ENCODE assay signal across 8 cellular contexts in the genomic region with DNA sequence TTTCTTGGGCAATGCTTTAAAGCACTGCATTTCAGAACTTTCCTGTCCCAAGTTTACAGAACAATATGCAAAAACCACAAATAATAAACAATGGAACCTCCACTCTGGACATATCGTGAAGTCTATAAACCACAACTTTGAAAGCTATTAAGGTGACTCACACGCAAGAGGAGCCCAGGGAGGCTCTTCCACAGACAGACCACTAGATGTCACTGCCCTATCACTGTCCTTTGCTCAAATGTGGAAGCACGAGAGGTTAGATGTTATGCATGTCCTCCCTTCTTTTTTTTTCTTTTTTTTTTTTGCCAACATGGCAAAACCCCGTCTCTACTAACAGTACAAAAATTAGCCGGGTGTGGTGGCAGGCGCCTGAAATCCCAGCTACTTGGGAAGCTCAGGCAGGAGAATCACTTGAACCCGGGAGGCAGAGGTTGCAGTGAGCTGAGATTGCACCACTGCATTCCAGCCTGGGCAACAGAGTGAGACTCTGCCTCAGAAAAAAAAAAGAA.
DNase-seq lines count a peak whose midpoint lies in the region; ATAC-seq, FAIRE-seq and TF ChIP-seq lines count a peak whose summit lies in the region.
"Not testable (repeated sequence)": the region's sequence is repeated elsewhere in the genome, so short reads cannot be mapped to it uniquely, and the experiment has no call there.

No MANE protein-coding gene starts in this region.

- H3K56ac ChIP-seq in H1 (replicated peaks; ENCODE audit: insufficient read length, low read depth, low read length), result not testable (repeated sequence)

- not testable (repeated sequence) for H3K14ac ChIP-seq in H1 (ENCODE audit: insufficient read length); mesenchymal stem cell (ENCODE audit: low read length in 2 of 2)

- H3K9me3 Mint-ChIP-seq in stimulated activated memory B cell treated with anti-CD40 and anti-IgM and Interleukin-4, amounts not matched to agents 10 μg/mL and 1 μg/mL and 100 μg/mL, for 72 hours, result not testable (repeated sequence)

- peaks cover 24% of the 10 kb centered on the region for H3K4me1 Mint-ChIP-seq in stimulated activated memory B cell treated with anti-CD40 and anti-IgM and Interleukin-4, amounts not matched to agents 10 μg/mL and 1 μg/mL and 100 μg/mL, for 72 hours

- H2BK20ac ChIP-seq in H1 (ENCODE audit: low read length), result not testable (repeated sequence)

- WGBS in H1 (ENCODE audit: extremely low coverage in 1 of 2, insufficient coverage in 1 of 2, insufficient read length in 1 of 2, insufficient replicate concordance in 2 of 2, low coverage in 1 of 2, low lambda C conversion rate in 2 of 2, missing lambda C conversion rate in 1 of 2), 2 experiments, result 39% methylated on average over 5 of the region's 7 CpGs; no CpG with 5 or more reads in 1 of the 2 experiments
- 8% methylated on average over 7 of the region's 7 CpGs for WGBS in mesenchymal stem cell

- H3K79me2 ChIP-seq in H1 (ENCODE audit: control insufficient read depth in 1 of 2, insufficient read depth in 2 of 2, low read length in 2 of 2), result not testable (repeated sequence)

- not testable (repeated sequence) for H3K4ac ChIP-seq in H1 (replicated peaks; ENCODE audit: insufficient read length, low read depth, low read length); mesenchymal stem cell (ENCODE audit: low read depth in 1 of 2, low read length in 2 of 2)

- POLR2A ChIA-PET in H1 (lab: Charles Lee; ENCODE audit: partially characterized antibody), result interaction anchor here (0.6 to 4.2 kb wide), 5 partner anchors 17 to 239 kb away, joined by 3 to 28 read pairs (median 5); a partner anchor contains a TSS

- H2AFZ ChIP-seq in H1 (ENCODE audit: low read length); mesenchymal stem cell (ENCODE audit: low read depth, low read length): not testable (repeated sequence)

- peaks cover 24% of the 10 kb centered on the region for H3K36me3 Mint-ChIP-seq in stimulated activated memory B cell treated with anti-CD40 and anti-IgM and Interleukin-4, amounts not matched to agents 10 μg/mL and 1 μg/mL and 100 μg/mL, for 72 hours

- not testable (repeated sequence) for H4K5ac ChIP-seq in H1 (ENCODE audit: insufficient read length, low read depth, low read length)

- H2BK15ac ChIP-seq in H1 (ENCODE audit: low read length); mesenchymal stem cell (ENCODE audit: low read depth, poor library complexity, severe bottlenecking): not testable (repeated sequence)

- peak; percentile 94 to 97 for TF ChIP-seq RAD21 in H1 (IDR thresholded peaks at IDR 0.05 in 1 of 2, conservative IDR thresholded peaks at IDR 0.05 in 1 of 2; ENCODE audit: low read depth in 2 of 2, low read length in 2 of 2)

- CTCF ChIA-PET in H1 (lab: Charles Lee; ENCODE audit: partially characterized antibody), result interaction anchor here (0.6 to 3.4 kb wide), 55 partner anchors 9 to 1401 kb away, joined by 3 to 31 read pairs (median 4); no protein-coding TSS in a partner anchor

- not testable (repeated sequence) for H3K4me3 ChIP-seq in H1 (ENCODE audit: extremely low read depth in 1 of 4, insufficient read depth in 2 of 4, low read depth in 3 of 4, low read length in 4 of 4); mesenchymal stem cell (ENCODE audit: insufficient read depth in 1 of 2, low read depth in 1 of 2, low read length in 2 of 2)

- H3K9ac ChIP-seq in H1 (replicated peaks in 1 of 4; ENCODE audit: extremely low read depth in 1 of 4, low read depth in 3 of 4, low read length in 3 of 4); mesenchymal stem cell (ENCODE audit: low read length): not testable (repeated sequence)

- H2AK5ac ChIP-seq in H1 (ENCODE audit: low read depth, low read length); mesenchymal stem cell (ENCODE audit: low read length, severe bottlenecking): not testable (repeated sequence)

- TF ChIP-seq POLR2A in H1 (IDR thresholded peaks at IDR 0.05; ENCODE audit: control extremely low read depth in 1 of 2, low read depth in 2 of 2, low read length in 2 of 2), result not testable (repeated sequence)

- peak; percentile 66 to 93 (median 75) for TF ChIP-seq CTCF in H1 (IDR thresholded peaks at IDR 0.05; ENCODE audit: control extremely low read depth in 1 of 3, insufficient read depth in 1 of 3, low read depth in 1 of 3, low read length in 3 of 3)

- not testable (repeated sequence) for H3K36me3 ChIP-seq in H1 (ENCODE audit: control insufficient read depth in 2 of 4, insufficient read depth in 4 of 4, low read length in 3 of 4)
- H3K36me3 ChIP-seq in mesenchymal stem cell (ENCODE audit: control insufficient read depth in 1 of 2, insufficient read depth in 2 of 2, low read depth in 1 of 2, low read length in 2 of 2), result peaks cover 8 to 35% of the 10 kb centered on the region in 2 experiments

- not testable (repeated sequence) for H3K18ac ChIP-seq in H1 (ENCODE audit: extremely low read depth, low read length); mesenchymal stem cell (ENCODE audit: low read depth in 1 of 2, low read length in 2 of 2)

- not testable (repeated sequence) for H3K23ac ChIP-seq in H1 (ENCODE audit: insufficient read length); mesenchymal stem cell (ENCODE audit: low read length in 2 of 2)

- H3K9me3 ChIP-seq in H1 (ENCODE audit: insufficient read depth in 2 of 2, low read depth in 1 of 2, low read length in 1 of 2); mesenchymal stem cell (ENCODE audit: control insufficient read depth, low read length): not testable (repeated sequence)

- not testable (repeated sequence) for H2BK5ac ChIP-seq in H1 (ENCODE audit: low read depth, low read length); mesenchymal stem cell (ENCODE audit: low read depth, low read length, poor library complexity, severe bottlenecking)

- H4K20me1 ChIP-seq in H1 (replicated peaks in 1 of 2; ENCODE audit: control insufficient read depth in 1 of 2, insufficient read depth in 2 of 2, low read length in 2 of 2), result not testable (repeated sequence)

- H3K27ac Mint-ChIP-seq in stimulated activated memory B cell treated with anti-CD40 and anti-IgM and Interleukin-4, amounts not matched to agents 10 μg/mL and 1 μg/mL and 100 μg/mL, for 72 hours, result not testable (repeated sequence)

- not testable (repeated sequence) for H3K4me1 ChIP-seq in H1 (replicated peaks in 1 of 4; ENCODE audit: control insufficient read depth in 3 of 4, insufficient read depth in 4 of 4, low read length in 3 of 4); mesenchymal stem cell (ENCODE audit: control insufficient read depth, insufficient read depth, low read depth, low read length)

- FAIRE-seq in H1 (lab: Jason Lieb, UNC), result peak; percentile 93

- H3K79me1 ChIP-seq in H1 (ENCODE audit: low read depth, low read length); mesenchymal stem cell (replicated peaks; ENCODE audit: low read length, poor library complexity, severe bottlenecking): not testable (repeated sequence)

- not testable (repeated sequence) for H4K91ac ChIP-seq in H1 (replicated peaks; ENCODE audit: insufficient read length, low read length); mesenchymal stem cell (ENCODE audit: low read length)

- not testable (repeated sequence) for H2BK12ac ChIP-seq in H1 (ENCODE audit: low read depth, low read length); mesenchymal stem cell (ENCODE audit: low read length in 2 of 2)

- H2BK120ac ChIP-seq in H1 (replicated peaks; ENCODE audit: low read depth, low read length); mesenchymal stem cell (ENCODE audit: low read depth, low read length): not testable (repeated sequence)

- ATAC-seq in GM21723 (IDR thresholded peaks at IDR 0.05; ENCODE audit: unreplicated experiment), result peak; percentile 76
- ATAC-seq in stimulated activated memory B cell treated with anti-CD40 and anti-IgM and Interleukin-4, amounts not matched to agents 10 μg/mL and 1 μg/mL and 100 μg/mL, for 72 hours, result peak; percentile 95

- H3K23me2 ChIP-seq in H1 (ENCODE audit: low read depth, low read length), result not testable (repeated sequence)

- peak; percentile 91 for DNase-seq in Daoy (ENCODE audit: low read depth)
- peak; percentile 46 for DNase-seq in HuH-7.5 (ENCODE audit: low spot score)
- DNase-seq in NOMO-1 treated with DMSO at 0.1 percent for 48 hours (lab: John Stamatoyannopoulos, UW; ENCODE audit: unreplicated experiment), result peak; percentile 90
- peak; percentile 57 for DNase-seq in activated CD8-positive, alpha-beta memory T cell treated with anti-CD3 and anti-CD28 coated beads for 24 hours
- peak; percentile 43 to 54 for DNase-seq in H1 (ENCODE audit: low read depth in 1 of 2, low spot score in 2 of 2)
- DNase-seq in mesenchymal stem cell, result peak; percentile 96

- H3K27me3 ChIP-seq in H1 (replicated peaks in 1 of 4; ENCODE audit: control insufficient read depth in 3 of 4, extremely low read depth in 1 of 4, insufficient read depth in 3 of 4, low read length in 3 of 4); mesenchymal stem cell (ENCODE audit: control insufficient read depth in 1 of 2, insufficient read depth in 1 of 2, low read length in 2 of 2): not testable (repeated sequence)

- not testable (repeated sequence) for H4K8ac ChIP-seq in H1 (ENCODE audit: extremely low read depth, insufficient read depth, low read length); mesenchymal stem cell (ENCODE audit: low read length)

- not testable (repeated sequence) for H3K4me2 ChIP-seq in H1 (ENCODE audit: insufficient read depth in 1 of 2, low read depth in 2 of 2, low read length in 2 of 2); mesenchymal stem cell (ENCODE audit: low read length, poor library complexity, severe bottlenecking)

- peak overlapping the region; percentile 56 for H3K4me3 Mint-ChIP-seq in stimulated activated memory B cell treated with anti-CD40 and anti-IgM and Interleukin-4, amounts not matched to agents 10 μg/mL and 1 μg/mL and 100 μg/mL, for 72 hours

- not testable (repeated sequence) for H3K27me3 Mint-ChIP-seq in stimulated activated memory B cell treated with anti-CD40 and anti-IgM and Interleukin-4, amounts not matched to agents 10 μg/mL and 1 μg/mL and 100 μg/mL, for 72 hours

- not testable (repeated sequence) for H3K27ac ChIP-seq in H1 (ENCODE audit: low read depth, low read length); mesenchymal stem cell (ENCODE audit: low read length, poor library complexity, severe bottlenecking)

- not testable (repeated sequence) for TF ChIP-seq EP300 in H1 (IDR thresholded peaks at IDR 0.05; ENCODE audit: borderline replicate concordance in 1 of 2, low read depth in 2 of 2, low read length in 2 of 2)

TF ChIP-seq in H1, 55 proteins besides CTCF, POLR2A, EP300 and RAD21 (continues in another document):
- 0 out of 2 replicates have a peak, but pooled peaks have one; percentile 6 for TF ChIP-seq MAFK (IDR thresholded peaks at IDR 0.05; ENCODE audit: low read depth, low read length)
- TF ChIP-seq KDM5A (IDR thresholded peaks at IDR 0.05; ENCODE audit: low read length), result peak; percentile 28; the same call in 1 of the 2 replicates
- peak; percentile 69; the same call in 1 of the 2 replicates for TF ChIP-seq JUND (IDR thresholded peaks at IDR 0.05; ENCODE audit: low read length)

Comparison
In these comparisons a context has a peak if more than half of its experiments do, and no peak if none do; other contexts are left out.
1. DNase-seq: peak in every context shown above with its lines; median percentile 96 in mesenchymal stem cell; 91 in Daoy; 90 in NOMO-1 treated with DMSO at 0.1 percent for 48 hours; 57 in activated CD8-positive, alpha-beta memory T cell treated with anti-CD3 and anti-CD28 coated beads for 24 hours; 48 in H1; 46 in HuH-7.5.